ENCODE assay signal across 19 cellular contexts in the genomic region with DNA sequence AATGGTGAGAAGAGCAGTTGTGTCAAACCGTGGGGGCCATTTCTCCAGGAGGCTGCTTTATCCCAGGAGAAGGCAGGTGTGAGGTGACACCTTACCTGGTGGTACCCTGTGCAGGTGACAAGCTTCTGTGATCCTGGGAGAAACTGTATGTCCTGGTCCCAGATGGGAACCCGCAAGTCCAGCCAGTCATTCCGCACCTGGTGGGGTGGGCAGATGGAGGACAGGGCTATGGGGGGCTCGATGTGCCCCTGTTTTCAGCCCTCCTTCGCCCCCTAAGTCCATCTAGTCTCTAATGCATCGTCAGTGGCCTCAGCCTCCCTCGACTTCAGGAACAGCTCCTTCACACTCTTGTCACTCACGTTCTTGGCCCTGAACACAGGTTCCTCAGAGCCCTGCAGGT. TPM values are rescaled to one million over a fixed set of nuclear protein-coding genes. Genes with fewer than 3 reads are reported as not detected.
"Had no signal": no experiment of that assay in that cellular context is flagged by ENCODE, and none has a peak within 500 bp of the region (broad histone marks: within the 10 kb centered on the region; RNA-seq: fewer than 3 reads in every experiment).

No MANE protein-coding gene starts in this region.

- H3K4me3 ChIP-seq: esophagus muscularis mucosa, tibial artery had no signal

- H3K4me3 Mint-ChIP-seq: T-cell had no signal

- H3K9me3 Mint-ChIP-seq: T-cell had no signal

- H3K27ac ChIP-seq: esophagus muscularis mucosa, tibial artery had no signal

- H3K27me3 ChIP-seq: esophagus muscularis mucosa, tibial artery had no signal

- H3K27me3 Mint-ChIP-seq: naive B cell, T-cell had no signal

- H3K9me3 ChIP-seq: esophagus muscularis mucosa, tibial artery had no signal

- DNase-seq: activated CD4-positive, alpha-beta T cell treated with anti-CD3 and anti-CD28 coated beads, Interleukin-2, amount 50 U/mL, for 48 hours; activated CD4-positive, CD25-positive, alpha-beta regulatory T cell treated with anti-CD3 and anti-CD28 coated beads, Interleukin-2, amount 50 U/mL, for 72 hours; activated gamma-delta T cell; activated T-cell treated with anti-CD3 and anti-CD28 coated beads, Interleukin-2, amount 50 U/mL, for 1 hour; caudate nucleus; left colon; naive B cell; nucleus accumbens; stimulated activated CD4-positive, alpha-beta T cell treated with anti-CD3 and anti-CD28 coated beads, Interleukin-15, amount 100 ng/mL, for 24 hours; stimulated activated CD4-positive, alpha-beta T cell treated with anti-CD3 and anti-CD28 coated beads, Interleukin-4, amount 100 ng/mL, for 1 hour; stimulated activated naive CD4-positive, alpha-beta T cell; T-cell; T1000; tibial artery had no signal

- ATAC-seq: left colon, T-cell had no signal

RNA-seq across cellular contexts. Expression of gene TEX54, which starts 2.7 kb away (rescaled TPM):
- total RNA-seq: esophagus muscularis mucosa, left colon, lung microvascular endothelial cell, posterior vena cava, skeletal muscle tissue, subcutaneous adipose tissue, T-cell had no signal
